Comparison of ENCODE assay signal across 1 cellular context in genomic region chr10:132808568-132809236, GRCh38.
TF ChIP-seq lines count a peak whose summit lies in the region.

No MANE protein-coding gene starts in this region.

TF ChIP-seq in H1, 55 proteins besides CTCF, POLR2A, EP300 and RAD21:
- no peak for TF ChIP-seq ASH2L (IDR thresholded peaks at IDR 0.05; ENCODE audit: low read length)
